9 cellular contexts compared by ENCODE assay signal in genomic region chr2:130182826-130183499, GRCh38. TPM values are rescaled to one million over a fixed set of nuclear protein-coding genes. Genes with fewer than 3 reads are reported as not detected.
DNase-seq lines count a peak whose midpoint lies in the region; ATAC-seq, FAIRE-seq and TF ChIP-seq lines count a peak whose summit lies in the region.
"Not testable (repeated sequence)": the region's sequence is repeated elsewhere in the genome, so short reads cannot be mapped to it uniquely, and the experiment has no call there.
"Had no signal": no experiment of that assay in that cellular context is flagged by ENCODE, and none has a peak within 500 bp of the region (broad histone marks: within the 10 kb centered on the region; RNA-seq: fewer than 3 reads in every experiment).

No MANE protein-coding gene starts in this region.

- H2AFZ ChIP-seq in PC-9, result peak overlapping the region; percentile 66; the same call in 1 of the 2 replicates

- H3K4me2 ChIP-seq in A549, result peak overlapping the region; percentile 98
- H3K4me2 ChIP-seq in PC-9, result peak overlapping the region; percentile 89

- not testable (repeated sequence) for H3K4me1 Mint-ChIP-seq in activated T-helper 1 cell treated with anti-CD3 and anti-CD28 coated beads, Interleukin-12 subunit alpha, Interleukin-12 subunit beta, Interleukin-2, Interleukin-4 antibody, amounts not matched to agents 30 ng/mL and 10 ng/mL and 1 ng/mL, durations not matched to agents 14 hours and 24 hours and 36 hours (ENCODE audit: low read depth)
- H3K4me1 Mint-ChIP-seq in effector memory CD8-positive, alpha-beta T cell (ENCODE audit: low read depth in 2 of 2), result peaks cover 11 to 17% of the 10 kb centered on the region in 2 donors

- H3K27me3 ChIP-seq in PC-9 (ENCODE audit: insufficient read depth, low read depth); layer of hippocampus (ENCODE audit: control insufficient read depth, insufficient read depth, low read length); psoas muscle (ENCODE audit: insufficient read depth in 3 of 3, low read length in 2 of 3): not testable (repeated sequence)

- not testable (repeated sequence) for BruUV-seq in PC-9 (replicated peaks; lab: Mats Ljungman, UMichigan)

- H3K27me3 Mint-ChIP-seq in activated T-helper 1 cell treated with anti-CD3 and anti-CD28 coated beads, Interleukin-12 subunit alpha, Interleukin-12 subunit beta, Interleukin-2, Interleukin-4 antibody, amounts not matched to agents 30 ng/mL and 10 ng/mL and 1 ng/mL, durations not matched to agents 14 hours and 24 hours and 36 hours (ENCODE audit: insufficient read depth); effector memory CD8-positive, alpha-beta T cell: not testable (repeated sequence)

- H3K36me3 ChIP-seq in PC-9 (ENCODE audit: low read depth), result not testable (repeated sequence)
- peaks cover 0 to 12% of the 10 kb centered on the region in 2 donors for H3K36me3 ChIP-seq in psoas muscle (ENCODE audit: insufficient read depth in 1 of 2, low read depth in 1 of 2)

- not testable (repeated sequence) for TF ChIP-seq POLR2A in A549 (IDR thresholded peaks at IDR 0.05; ENCODE audit: low read length)

- H3K9me2 ChIP-seq in PC-9 (ENCODE audit: insufficient read depth), result not testable (repeated sequence)

- not testable (repeated sequence) for TF ChIP-seq RAD21 in A549 (conservative IDR thresholded peaks at IDR 0.05 in 1 of 2, IDR thresholded peaks at IDR 0.05 in 1 of 2)

- ATAC-seq in A549, result peak; percentile 15 to 40; a peak in 5 of 6 replicates
- peak; percentile 18 for ATAC-seq in GM18867 (IDR thresholded peaks at IDR 0.05; ENCODE audit: unreplicated experiment)
- peak; percentile 16 for ATAC-seq in HG03039 (IDR thresholded peaks at IDR 0.05; ENCODE audit: unreplicated experiment)
- ATAC-seq in effector memory CD8-positive, alpha-beta T cell (replicated peaks); psoas muscle: not testable (repeated sequence)

- 2% methylated on average over 6 of the region's 23 CpGs for WGBS in A549 (ENCODE audit: missing lambda C conversion rate)
- WGBS in psoas muscle, 3 donors, result 32 to 42% (median 41%) methylated on average over 17 to 23 of the region's 23 CpGs

- H3K4me3 Mint-ChIP-seq in activated T-helper 1 cell treated with anti-CD3 and anti-CD28 coated beads, Interleukin-12 subunit alpha, Interleukin-12 subunit beta, Interleukin-2, Interleukin-4 antibody, amounts not matched to agents 30 ng/mL and 10 ng/mL and 1 ng/mL, durations not matched to agents 14 hours and 24 hours and 36 hours, result peak overlapping the region; percentile 85
- H3K4me3 Mint-ChIP-seq in effector memory CD8-positive, alpha-beta T cell, result peak overlapping the region; percentile 63 to 76

- POLR2A ChIA-PET in A549 (lab: Yijun Ruan, JAX), result interaction anchor here (2.1 kb wide), 2 partner anchors 154 to 159 kb away, joined by 8 to 24 read pairs; partner anchors contain the start of gene IMP4
- POLR2A ChIA-PET in PC-9 (lab: Charles Lee; ENCODE audit: unreplicated experiment), result not testable (repeated sequence)

- not testable (repeated sequence) for DNase-seq in A549 (ENCODE audit: low read depth in 1 of 2, low spot score in 1 of 2); PC-9; activated T-helper 1 cell treated with anti-CD3 and anti-CD28 coated beads, Interleukin-12 subunit alpha, Interleukin-12 subunit beta, Interleukin-2, Interleukin-4 antibody, amounts not matched to agents 30 ng/mL and 10 ng/mL and 1 ng/mL, durations not matched to agents 14 hours and 24 hours and 36 hours (ENCODE audit: low spot score); effector memory CD8-positive, alpha-beta T cell; psoas muscle

- intact Hi-C loops in PC-9 (cut with micrococcal nuclease; ENCODE audit: unreplicated experiment) (loop anchor here (5.0 kb wide), 1 partner anchor 59 kb away; no protein-coding TSS in a partner anchor), psoas muscle (cut with DNase I) (loop anchor here (5.0 kb wide), 1 partner anchor 159 kb away; the partner anchor contains the start of gene IMP4 (in 2 of the 2))
- intact Hi-C loops in activated T-helper 1 cell treated with anti-CD3 and anti-CD28 coated beads, Interleukin-12 subunit alpha, Interleukin-12 subunit beta, Interleukin-2, Interleukin-4 antibody, amounts not matched to agents 30 ng/mL and 10 ng/mL and 1 ng/mL, durations not matched to agents 14 hours and 24 hours and 36 hours (cut with micrococcal nuclease), result loop anchor here (5.0 kb wide), 4 partner anchors 36 to 1309 kb away; partner anchors contain the start of genes CCDC74B and MZT2A

- not testable (repeated sequence) for H3K9me3 Mint-ChIP-seq in activated T-helper 1 cell treated with anti-CD3 and anti-CD28 coated beads, Interleukin-12 subunit alpha, Interleukin-12 subunit beta, Interleukin-2, Interleukin-4 antibody, amounts not matched to agents 30 ng/mL and 10 ng/mL and 1 ng/mL, durations not matched to agents 14 hours and 24 hours and 36 hours; effector memory CD8-positive, alpha-beta T cell

- H3K27ac ChIP-seq in A549, result peak overlapping the region; percentile 93 to 99
- not testable (repeated sequence) for H3K27ac ChIP-seq in PC-9, psoas muscle
- H3K27ac ChIP-seq in layer of hippocampus (ENCODE audit: low read depth, low read length), result peak overlapping the region; percentile 52

- not testable (repeated sequence) for H3K9me3 ChIP-seq in A549; PC-9 (ENCODE audit: insufficient read depth, low read depth); psoas muscle

- H4K20me1 ChIP-seq in PC-9 (ENCODE audit: insufficient read depth), result not testable (repeated sequence)

- CTCF ChIA-PET in A549 (lab: Yijun Ruan, JAX), result interaction anchor here (0.7 to 6.0 kb wide), 8 partner anchors 10 to 159 kb away, joined by 3 to 96 read pairs (median 6); partner anchors contain the start of gene IMP4
- CTCF ChIA-PET in PC-9 (lab: Charles Lee), result not testable (repeated sequence)

- H3K4me1 ChIP-seq in A549; PC-9 (replicated peaks; ENCODE audit: insufficient read depth); psoas muscle: not testable (repeated sequence)

- H3K27ac Mint-ChIP-seq in activated T-helper 1 cell treated with anti-CD3 and anti-CD28 coated beads, Interleukin-12 subunit alpha, Interleukin-12 subunit beta, Interleukin-2, Interleukin-4 antibody, amounts not matched to agents 30 ng/mL and 10 ng/mL and 1 ng/mL, durations not matched to agents 14 hours and 24 hours and 36 hours, result peak overlapping the region; percentile 70
- peak overlapping the region; percentile 60 to 88 for H3K27ac Mint-ChIP-seq in effector memory CD8-positive, alpha-beta T cell

- not testable (repeated sequence) for H3F3A ChIP-seq in PC-9 (ENCODE audit: insufficient read depth, low read depth)

- H3K36me3 Mint-ChIP-seq in activated T-helper 1 cell treated with anti-CD3 and anti-CD28 coated beads, Interleukin-12 subunit alpha, Interleukin-12 subunit beta, Interleukin-2, Interleukin-4 antibody, amounts not matched to agents 30 ng/mL and 10 ng/mL and 1 ng/mL, durations not matched to agents 14 hours and 24 hours and 36 hours (ENCODE audit: low read depth), result not testable (repeated sequence)
- peaks cover 22% of the 10 kb centered on the region for H3K36me3 Mint-ChIP-seq in effector memory CD8-positive, alpha-beta T cell (ENCODE audit: insufficient read depth)

- not testable (repeated sequence) for TF ChIP-seq EP300 in A549 (IDR thresholded peaks at IDR 0.05)

- TF ChIP-seq CTCF in A549 (IDR thresholded peaks at IDR 0.05); PC-9 (conservative IDR thresholded peaks at IDR 0.05); psoas muscle (IDR thresholded peaks at IDR 0.05): not testable (repeated sequence)

- FAIRE-seq in A549 (lab: Jason Lieb, UNC), result not testable (repeated sequence)

- H3K79me2 ChIP-seq in PC-9 (ENCODE audit: low read depth), result peaks cover 51% of the 10 kb centered on the region

- peak overlapping the region; percentile 99 for H3K4me3 ChIP-seq in A549
- H3K4me3 ChIP-seq in PC-9, result peak overlapping the region; percentile 63
- peak overlapping the region; percentile 90 for H3K4me3 ChIP-seq in psoas muscle

RNA-seq across cellular contexts. Expression of gene MZT2B, which starts 0.9 kb away (rescaled TPM):
- 78.6 and 102 TPM in 2 replicates for polyA plus RNA-seq in A549 (2011; rRNA removed)
- polyA plus RNA-seq in A549 (2012; cell fraction: cytosol; rRNA removed), result 404 and 478 TPM in 2 replicates
- 211 and 279 TPM in 2 replicates for polyA plus RNA-seq in A549 (2012; cell fraction: nucleus; rRNA removed)
- 223 to 283 TPM (median 273 TPM) in 3 replicates for polyA plus RNA-seq in A549 (2017; fragmentation: RNase III; extraction: RNeasy Plus Mini Kit Qiagen cat#74134 plus additional on column Dnase treatment)
- 5.6 and 12.7 TPM in 2 replicates for polyA minus RNA-seq in A549 (2011; rRNA and poly(A)+ RNA removed)
- total RNA-seq in PC-9 (2021), result 313 and 357 TPM in 2 replicates
- 289 and 294 TPM in 2 replicates for total RNA-seq in activated T-helper 1 cell treated with anti-CD3 and anti-CD28 coated beads, Interleukin-12 subunit alpha, Interleukin-12 subunit beta, Interleukin-2, Interleukin-4 antibody, amounts not matched to agents 30 ng/mL and 10 ng/mL and 1 ng/mL, durations not matched to agents 14 hours and 24 hours and 36 hours
- total RNA-seq in psoas muscle, result 100 to 1,000 TPM; 109 to 160 (median 140) TPM
- 100 to 1,000 TPM in 2 of 3 donors, 10 to 100 TPM in 1; 65.3 to 107 (median 104) TPM for polyA plus RNA-seq in psoas muscle

RNA-seq across cellular contexts. Expression of gene SMPD4, which starts 1.6 kb away (rescaled TPM):
- polyA plus RNA-seq in A549 (2011; rRNA removed), result 43.3 and 47.1 TPM in 2 replicates
- 81.5 and 102 TPM in 2 replicates for polyA plus RNA-seq in A549 (2012; cell fraction: cytosol; rRNA removed)
- polyA plus RNA-seq in A549 (2012; cell fraction: nucleus; rRNA removed), result 263 and 405 TPM in 2 replicates
- polyA plus RNA-seq in A549 (2017; fragmentation: RNase III; extraction: RNeasy Plus Mini Kit Qiagen cat#74134 plus additional on column Dnase treatment), result 53.2 to 54.6 TPM (median 53.3 TPM) in 3 replicates
- 38.1 and 59.4 TPM in 2 replicates for polyA minus RNA-seq in A549 (2011; rRNA and poly(A)+ RNA removed)
- 77.9 and 84.1 TPM in 2 replicates for total RNA-seq in PC-9 (2021)
- total RNA-seq in activated T-helper 1 cell treated with anti-CD3 and anti-CD28 coated beads, Interleukin-12 subunit alpha, Interleukin-12 subunit beta, Interleukin-2, Interleukin-4 antibody, amounts not matched to agents 30 ng/mL and 10 ng/mL and 1 ng/mL, durations not matched to agents 14 hours and 24 hours and 36 hours, result 92.3 and 99.0 TPM in 2 replicates
- total RNA-seq in psoas muscle, result 10 to 100 TPM; 17.7 to 26.1 (median 21.9) TPM
- 10 to 100 TPM; 15.7 to 29.8 (median 24.8) TPM for polyA plus RNA-seq in psoas muscle

RNA-seq across cellular contexts. Expression of gene TUBA3E, which starts 15.3 kb away (rescaled TPM):
- polyA plus RNA-seq in A549 (2011; rRNA removed) (not detected in 2 replicates), A549 (2017; fragmentation: RNase III; extraction: RNeasy Plus Mini Kit Qiagen cat#74134 plus additional on column Dnase treatment) (not detected in 3 replicates), psoas muscle (under 1 TPM in 2 of 3 donors, not detected in 1; 0.01 to 0.04 TPM)
- polyA plus RNA-seq in A549 (2012; cell fraction: cytosol; rRNA removed), result not detected in 2 replicates
- polyA plus RNA-seq in A549 (2012; cell fraction: nucleus; rRNA removed), result 0.04 TPM in 1 of 2 replicates, not detected in the other
- not detected in 2 replicates for polyA minus RNA-seq in A549 (2011; rRNA and poly(A)+ RNA removed)
- total RNA-seq in PC-9 (2021) (not detected in 2 replicates), psoas muscle (not detected)
- not detected in 2 replicates for total RNA-seq in activated T-helper 1 cell treated with anti-CD3 and anti-CD28 coated beads, Interleukin-12 subunit alpha, Interleukin-12 subunit beta, Interleukin-2, Interleukin-4 antibody, amounts not matched to agents 30 ng/mL and 10 ng/mL and 1 ng/mL, durations not matched to agents 14 hours and 24 hours and 36 hours
- total RNA-seq: A172 had no signal

RNA-seq across cellular contexts. Expression of gene CCDC74B, which starts 38.1 kb away (rescaled TPM):
- polyA plus RNA-seq in A549 (2011; rRNA removed) (5.2 and 5.6 TPM in 2 replicates), A549 (2017; fragmentation: RNase III; extraction: RNeasy Plus Mini Kit Qiagen cat#74134 plus additional on column Dnase treatment) (4.8 to 5.4 TPM (median 5.0 TPM) in 3 replicates), psoas muscle (under 1 TPM; 0.12 to 0.37 (median 0.21) TPM)
- polyA plus RNA-seq in A549 (2012; cell fraction: cytosol; rRNA removed), result 11.0 and 15.3 TPM in 2 replicates
- 45.3 and 50.7 TPM in 2 replicates for polyA plus RNA-seq in A549 (2012; cell fraction: nucleus; rRNA removed)
- polyA minus RNA-seq in A549 (2011; rRNA and poly(A)+ RNA removed), result 1.7 and 2.2 TPM in 2 replicates
- total RNA-seq in PC-9 (2021) (1.9 and 2.4 TPM in 2 replicates), psoas muscle (not detected)
- total RNA-seq in activated T-helper 1 cell treated with anti-CD3 and anti-CD28 coated beads, Interleukin-12 subunit alpha, Interleukin-12 subunit beta, Interleukin-2, Interleukin-4 antibody, amounts not matched to agents 30 ng/mL and 10 ng/mL and 1 ng/mL, durations not matched to agents 14 hours and 24 hours and 36 hours, result 0.52 and 1.8 TPM in 2 replicates

RNA-seq across cellular contexts. Expression of gene POTEF, which starts 53.9 kb away (rescaled TPM):
- polyA plus RNA-seq in A549 (2011; rRNA removed) (0.06 and 0.07 TPM in 2 replicates), A549 (2017; fragmentation: RNase III; extraction: RNeasy Plus Mini Kit Qiagen cat#74134 plus additional on column Dnase treatment) (0.05 TPM in 1 of 3 replicates, not detected in the others), psoas muscle (not detected)
- 0.01 TPM in 1 of 2 replicates, not detected in the other for polyA plus RNA-seq in A549 (2012; cell fraction: cytosol; rRNA removed)
- polyA plus RNA-seq in A549 (2012; cell fraction: nucleus; rRNA removed), result 0.05 and 0.15 TPM in 2 replicates
- 0.63 and 1.5 TPM in 2 replicates for polyA minus RNA-seq in A549 (2011; rRNA and poly(A)+ RNA removed)
- total RNA-seq in PC-9 (2021) (not detected in 2 replicates), psoas muscle (not detected)
- not detected in 2 replicates for total RNA-seq in activated T-helper 1 cell treated with anti-CD3 and anti-CD28 coated beads, Interleukin-12 subunit alpha, Interleukin-12 subunit beta, Interleukin-2, Interleukin-4 antibody, amounts not matched to agents 30 ng/mL and 10 ng/mL and 1 ng/mL, durations not matched to agents 14 hours and 24 hours and 36 hours
- total RNA-seq: A172 had no signal
